Comparison of ENCODE assay signal across 32 cellular contexts in genomic region chr5:64622991-64623390, GRCh38.
"Had no signal": no experiment of that assay in that cellular context is flagged by ENCODE, and none has a peak within 500 bp of the region (broad histone marks: within the 10 kb centered on the region; RNA-seq: fewer than 3 reads in every experiment).

No MANE protein-coding gene starts in this region.

- H3K4me3 Mint-ChIP-seq: activated B cell treated with CpG ODN at 0.5 μM for 24 hours; activated CD8-positive, alpha-beta T cell treated with anti-CD3 and anti-CD28 coated beads for 36 hours; activated naive CD4-positive, alpha-beta T cell treated with anti-CD3 and anti-CD28 coated beads for 36 hours; activated naive CD4-positive, alpha-beta T cell treated with anti-CD3 and anti-CD28 coated beads, Interleukin-2, amount 50 U/mL, for 24 hours; activated naive CD8-positive, alpha-beta T cell treated with anti-CD3 and anti-CD28 coated beads for 36 hours; activated naive CD8-positive, alpha-beta T cell treated with anti-CD3 and anti-CD28 coated beads, Interleukin-2, amount 50 U/mL, for 24 hours; activated T-cell treated with anti-CD3 and anti-CD28 coated beads, Interleukin-2, amount 50 U/mL, for 4 hours; activated T-helper 17 cell treated with anti-CD3 and anti-CD28 coated beads, Interleukin-2, amount 50 U/mL, for 72 hours; effector memory CD8-positive, alpha-beta T cell; T-helper 17 cell; T-helper 2 cell treated with Interferon-gamma antibody and Interleukin-4, amounts not matched to agents 5 μg/mL and 100 μg/mL, for 36 hours had no signal

- H3K4me1 Mint-ChIP-seq: activated B cell treated with CpG ODN at 0.5 μM for 24 hours; activated naive CD4-positive, alpha-beta T cell treated with anti-CD3 and anti-CD28 coated beads, Interleukin-2, amount 50 U/mL, for 24 hours; activated naive CD8-positive, alpha-beta T cell treated with anti-CD3 and anti-CD28 coated beads for 36 hours; activated naive CD8-positive, alpha-beta T cell treated with anti-CD3 and anti-CD28 coated beads, Interleukin-2, amount 50 U/mL, for 24 hours; activated T-helper 17 cell treated with anti-CD3 and anti-CD28 coated beads, Interleukin-2, amount 50 U/mL, for 72 hours; T-helper 17 cell had no signal

- DNase-seq: activated B cell treated with CpG ODN at 0.5 μM for 24 hours; activated CD4-positive, alpha-beta T cell treated with anti-CD3 and anti-CD28 coated beads for 48 hours; activated CD4-positive, alpha-beta T cell treated with anti-CD3 and anti-CD28 coated beads, Interleukin-2, amount 50 U/mL, for 1 hour; activated CD4-positive, alpha-beta T cell treated with anti-CD3 and anti-CD28 coated beads, Interleukin-2, amount 50 U/mL, for 48 hours; activated CD8-positive, alpha-beta memory T cell treated with anti-CD3 and anti-CD28 coated beads for 24 hours; activated CD8-positive, alpha-beta T cell treated with anti-CD3 and anti-CD28 coated beads for 36 hours; activated effector memory CD4-positive, alpha-beta T cell treated with Interleukin-2 at 50 U/mL for 16 hours; activated naive CD4-positive, alpha-beta T cell treated with anti-CD3 and anti-CD28 coated beads for 36 hours; activated naive CD8-positive, alpha-beta T cell treated with anti-CD3 and anti-CD28 coated beads for 36 hours; activated naive CD8-positive, alpha-beta T cell treated with anti-CD3 and anti-CD28 coated beads, Interleukin-2, amount 50 U/mL, for 24 hours; activated T-cell treated with anti-CD3 and anti-CD28 coated beads, Interleukin-2, amount 50 U/mL, for 4 hours; adrenal gland; amygdala; aorta; body of pancreas; caudate nucleus; cortex of kidney; dermis blood vessel endothelial cell; effector CD4-positive, alpha-beta T cell; effector memory CD8-positive, alpha-beta T cell; erythroblast; foreskin keratinocyte; heart right ventricle; T-helper 17 cell; T1000; WERI-Rb-1 had no signal

- H3K27ac Mint-ChIP-seq: activated B cell treated with CpG ODN at 0.5 μM for 24 hours; activated CD8-positive, alpha-beta T cell treated with anti-CD3 and anti-CD28 coated beads for 36 hours; activated naive CD4-positive, alpha-beta T cell treated with anti-CD3 and anti-CD28 coated beads for 36 hours; activated naive CD4-positive, alpha-beta T cell treated with anti-CD3 and anti-CD28 coated beads, Interleukin-2, amount 50 U/mL, for 24 hours; activated naive CD8-positive, alpha-beta T cell treated with anti-CD3 and anti-CD28 coated beads for 36 hours; activated naive CD8-positive, alpha-beta T cell treated with anti-CD3 and anti-CD28 coated beads, Interleukin-2, amount 50 U/mL, for 24 hours; activated T-helper 17 cell treated with anti-CD3 and anti-CD28 coated beads, Interleukin-2, amount 50 U/mL, for 72 hours; effector memory CD8-positive, alpha-beta T cell; T-helper 17 cell; T-helper 2 cell treated with Interferon-gamma antibody and Interleukin-4, amounts not matched to agents 5 μg/mL and 100 μg/mL, for 36 hours had no signal

- H3K9me3 Mint-ChIP-seq: activated B cell treated with CpG ODN at 0.5 μM for 24 hours; activated CD8-positive, alpha-beta T cell treated with anti-CD3 and anti-CD28 coated beads for 36 hours; activated naive CD4-positive, alpha-beta T cell treated with anti-CD3 and anti-CD28 coated beads for 36 hours; activated naive CD4-positive, alpha-beta T cell treated with anti-CD3 and anti-CD28 coated beads, Interleukin-2, amount 50 U/mL, for 24 hours; activated naive CD8-positive, alpha-beta T cell treated with anti-CD3 and anti-CD28 coated beads for 36 hours; activated naive CD8-positive, alpha-beta T cell treated with anti-CD3 and anti-CD28 coated beads, Interleukin-2, amount 50 U/mL, for 24 hours; activated T-cell treated with anti-CD3 and anti-CD28 coated beads, Interleukin-2, amount 50 U/mL, for 4 hours; activated T-helper 17 cell treated with anti-CD3 and anti-CD28 coated beads, Interleukin-2, amount 50 U/mL, for 72 hours; effector memory CD8-positive, alpha-beta T cell; T-helper 2 cell treated with Interferon-gamma antibody and Interleukin-4, amounts not matched to agents 5 μg/mL and 100 μg/mL, for 36 hours had no signal

- H3K36me3 Mint-ChIP-seq: activated naive CD4-positive, alpha-beta T cell treated with anti-CD3 and anti-CD28 coated beads, Interleukin-2, amount 50 U/mL, for 24 hours; activated naive CD8-positive, alpha-beta T cell treated with anti-CD3 and anti-CD28 coated beads for 36 hours had no signal

- ATAC-seq: activated CD4-positive, CD25-positive, alpha-beta regulatory T cell treated with anti-CD3 and anti-CD28 coated beads, Interleukin-2, amount 50 U/mL, for 24 hours; activated CD8-positive, alpha-beta T cell treated with anti-CD3 and anti-CD28 coated beads for 36 hours; activated naive CD8-positive, alpha-beta T cell treated with anti-CD3 and anti-CD28 coated beads, Interleukin-2, amount 50 U/mL, for 24 hours; activated T-cell treated with anti-CD3 and anti-CD28 coated beads, Interleukin-2, amount 50 U/mL, for 4 hours; activated T-helper 17 cell treated with anti-CD3 and anti-CD28 coated beads, Interleukin-2, amount 50 U/mL, for 72 hours; body of pancreas; effector memory CD8-positive, alpha-beta T cell; foreskin keratinocyte; gastroesophageal sphincter; heart right ventricle; T-helper 17 cell had no signal

- FAIRE-seq: colon had no signal
